8 cellular contexts compared by ENCODE assay signal in genomic region chr1:28232558-28233263, GRCh38. TPM values are rescaled to one million over a fixed set of nuclear protein-coding genes. Genes with fewer than 3 reads are reported as not detected.
DNase-seq lines count a peak whose midpoint lies in the region; ATAC-seq, FAIRE-seq and TF ChIP-seq lines count a peak whose summit lies in the region.

DNAJC8 (minus strand) TSS chr1:28233029; CDS start chr1:28232998, 31 bp downstream.

- no peaks in the 10 kb centered on the region for H3K9me3 ChIP-seq in small intestine (ENCODE audit: control insufficient read depth, low read depth)

- H3K27ac Mint-ChIP-seq in WTC11 = peak within 1 kb of the TSS; percentile 99

- peaks cover 4 to 13% of the 10 kb centered on the region in 2 donors for H3K4me1 ChIP-seq in small intestine (ENCODE audit: control insufficient read depth in 2 of 2, insufficient read depth in 1 of 2, low read depth in 1 of 2, low read length in 1 of 2)

- no peaks in the 10 kb centered on the region for H3K27me3 Mint-ChIP-seq in WTC11 (ENCODE audit: low read depth)

- peak within 1 kb of the TSS; percentile 99 for H3K4me3 Mint-ChIP-seq in WTC11

- WGBS in small intestine, 3 donors = 0% methylated on average over 40 of the region's 40 CpGs

- no peaks in the 10 kb centered on the region for H3K9me3 Mint-ChIP-seq in WTC11

- H3K4me3 ChIP-seq in bronchial epithelial cell (ENCODE audit: low read depth, low read length) (peak within 1 kb of the TSS; percentile 99), small intestine (ENCODE audit: low read depth in 1 of 2, low read length in 2 of 2) (peak within 1 kb of the TSS; percentile 64 to 71)

- FAIRE-seq in bronchial epithelial cell (lab: Jason Lieb, UNC) (no peak), small intestine (lab: Jason Lieb, UNC) (no peak)

- CTCF ChIA-PET in WTC11 (lab: Charles Lee) = interaction anchor here (2.3 kb wide), 1 partner anchor 135 kb away, joined by 5 read pairs; no protein-coding TSS in a partner anchor

- H3K36me3 Mint-ChIP-seq in WTC11 = peaks cover 17% of the 10 kb centered on the region

- peak; percentile 95 for DNase-seq in NCI-H345 (lab: John Stamatoyannopoulos, UW)
- DNase-seq in WTC11 (ENCODE audit: low spot score) = peak; percentile 93
- peak; percentile 86 for DNase-seq in bronchial epithelial cell (ENCODE audit: low read depth)
- DNase-seq in iPS-NIHi11 (ENCODE audit: low spot score) = peak; percentile 95
- peak; percentile 95 for DNase-seq in small intestine

- H3K4me1 Mint-ChIP-seq in WTC11 = peaks cover 8% of the 10 kb centered on the region

- TF ChIP-seq CTCF in WTC11 (IDR thresholded peaks at IDR 0.05) (no peak), bronchial epithelial cell (IDR thresholded peaks at IDR 0.05; ENCODE audit: insufficient read depth, low read length, severe bottlenecking) (no peak)

- peaks cover 4% of the 10 kb centered on the region for H3K36me3 ChIP-seq in bronchial epithelial cell (ENCODE audit: control insufficient read depth, insufficient read depth, low read length)
- no peaks in the 10 kb centered on the region for H3K36me3 ChIP-seq in small intestine (ENCODE audit: control insufficient read depth in 2 of 2, insufficient read depth in 2 of 2, low read length in 2 of 2)

- H3K27ac ChIP-seq in small intestine (ENCODE audit: low read depth in 1 of 2, low read length in 1 of 2) = peak within 1 kb of the TSS; percentile 42 to 76

- H3K27me3 ChIP-seq in bronchial epithelial cell (ENCODE audit: control insufficient read depth, insufficient read depth, low read length) (no peaks in the 10 kb centered on the region), small intestine (ENCODE audit: control insufficient read depth in 2 of 2, insufficient read depth in 2 of 2, low read length in 2 of 2) (no peaks in the 10 kb centered on the region)

- ATAC-seq in GM18511 (IDR thresholded peaks at IDR 0.05; ENCODE audit: unreplicated experiment) (peak; percentile 63), HG03108 (IDR thresholded peaks at IDR 0.05; ENCODE audit: unreplicated experiment) (peak; percentile 53), WTC11 (peak; percentile 44), GM19023 (IDR thresholded peaks at IDR 0.05; ENCODE audit: unreplicated experiment) (no peak)

- POLR2A ChIA-PET in WTC11 (lab: Charles Lee) = interaction anchor here (1.8 kb wide), 1 partner anchor 16 kb away, joined by 9 read pairs; no protein-coding TSS in a partner anchor

TF ChIP-seq in WTC11, 78 proteins besides CTCF, POLR2A, EP300 and RAD21:
- TF ChIP-seq CREB1 (CRISPR knock-in tag; IDR thresholded peaks at IDR 0.05) (0 out of 2 replicates have a peak, but pooled peaks have one; percentile 18), NFYB (CRISPR knock-in tag; conservative IDR thresholded peaks at IDR 0.05; ENCODE audit: low read depth) (no peak), E2F5 (CRISPR knock-in tag; IDR thresholded peaks at IDR 0.05) (0 out of 2 replicates have a peak, but pooled peaks have one; percentile 33), CREM (CRISPR knock-in tag; IDR thresholded peaks at IDR 0.05) (no peak), USF2 (CRISPR knock-in tag; IDR thresholded peaks at IDR 0.05) (peak; percentile 99), SP1 (CRISPR knock-in tag; conservative IDR thresholded peaks at IDR 0.05) (peak; percentile 62), ATF2 (CRISPR knock-in tag; IDR thresholded peaks at IDR 0.05; ENCODE audit: borderline replicate concordance, low read depth) (no peak), ZBTB43 (CRISPR knock-in tag; IDR thresholded peaks at IDR 0.05) (peak; percentile 16; the same call in 1 of the 2 replicates), FOXK1 (CRISPR knock-in tag; IDR thresholded peaks at IDR 0.05) (peak; percentile 75; the same call in 1 of the 2 replicates), USF1 (CRISPR knock-in tag; IDR thresholded peaks at IDR 0.05) (peak; percentile 99)

RNA-seq across cellular contexts. Expression of gene DNAJC8, which starts in this region (rescaled TPM):
- total RNA-seq in WTC11 (2021) = 108 to 112 TPM (median 110 TPM) in 3 replicates
- 44.2 and 51.7 TPM in 2 replicates for total RNA-seq in bronchial epithelial cell
- polyA plus RNA-seq in small intestine = 10 to 100 TPM; 62.2 to 72.7 (median 71.9) TPM
